1 cellular context compared by ENCODE assay signal in the genomic region with DNA sequence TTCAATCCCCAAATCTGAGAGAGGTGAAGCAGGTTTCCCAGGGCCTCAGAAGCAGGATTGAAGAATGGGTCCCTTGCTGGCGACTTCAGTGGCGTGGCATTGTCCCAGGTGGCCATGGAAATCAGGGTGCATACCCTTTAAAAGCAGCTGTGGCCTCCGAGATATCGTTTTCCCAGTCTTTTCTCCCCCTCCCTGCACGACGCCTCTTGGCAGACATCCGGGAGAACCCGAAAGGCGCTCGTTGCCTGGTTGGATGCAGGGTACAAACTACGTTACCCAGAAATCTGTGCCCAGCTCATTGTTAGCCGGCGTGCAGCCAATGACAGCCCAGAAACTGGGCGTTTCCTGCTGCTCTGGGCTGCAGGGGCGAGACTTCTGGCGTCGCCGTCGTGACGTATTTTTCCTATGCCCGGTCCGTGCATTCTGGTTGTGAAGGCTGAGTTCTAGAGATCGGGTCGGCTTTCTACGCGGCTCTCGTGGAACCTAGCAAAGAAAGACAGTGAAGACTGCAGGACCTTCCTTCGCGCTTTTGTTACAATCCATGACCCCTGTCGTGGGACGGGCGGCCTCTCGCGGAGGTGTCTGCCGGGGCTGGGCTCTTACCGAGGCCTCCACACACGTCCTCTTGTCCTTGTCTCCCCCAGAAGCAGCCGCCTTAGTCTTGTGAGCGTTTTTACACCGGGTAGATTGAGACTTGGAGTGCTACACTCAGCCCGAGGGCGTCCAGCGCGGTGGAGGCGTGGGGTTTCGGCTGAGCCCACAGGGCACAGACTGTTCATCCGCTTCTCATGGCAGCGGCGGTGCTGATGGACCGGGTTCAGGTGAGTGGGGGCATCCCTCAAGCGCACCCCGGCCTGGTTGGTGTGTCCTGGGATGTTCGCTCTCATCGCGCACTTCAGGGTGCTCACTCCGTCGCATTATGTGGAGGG.
TF ChIP-seq lines count a peak whose summit lies in the region.

A gene (plus strand): TSS at position 395 of the 929 bp plus-strand sequence. CDS start 394 bp downstream, at position 789.

TF ChIP-seq in HepG2, 621 proteins besides CTCF, POLR2A, EP300 and RAD21 (continued from another document and continues in another):
- TF ChIP-seq, protein P1, sequence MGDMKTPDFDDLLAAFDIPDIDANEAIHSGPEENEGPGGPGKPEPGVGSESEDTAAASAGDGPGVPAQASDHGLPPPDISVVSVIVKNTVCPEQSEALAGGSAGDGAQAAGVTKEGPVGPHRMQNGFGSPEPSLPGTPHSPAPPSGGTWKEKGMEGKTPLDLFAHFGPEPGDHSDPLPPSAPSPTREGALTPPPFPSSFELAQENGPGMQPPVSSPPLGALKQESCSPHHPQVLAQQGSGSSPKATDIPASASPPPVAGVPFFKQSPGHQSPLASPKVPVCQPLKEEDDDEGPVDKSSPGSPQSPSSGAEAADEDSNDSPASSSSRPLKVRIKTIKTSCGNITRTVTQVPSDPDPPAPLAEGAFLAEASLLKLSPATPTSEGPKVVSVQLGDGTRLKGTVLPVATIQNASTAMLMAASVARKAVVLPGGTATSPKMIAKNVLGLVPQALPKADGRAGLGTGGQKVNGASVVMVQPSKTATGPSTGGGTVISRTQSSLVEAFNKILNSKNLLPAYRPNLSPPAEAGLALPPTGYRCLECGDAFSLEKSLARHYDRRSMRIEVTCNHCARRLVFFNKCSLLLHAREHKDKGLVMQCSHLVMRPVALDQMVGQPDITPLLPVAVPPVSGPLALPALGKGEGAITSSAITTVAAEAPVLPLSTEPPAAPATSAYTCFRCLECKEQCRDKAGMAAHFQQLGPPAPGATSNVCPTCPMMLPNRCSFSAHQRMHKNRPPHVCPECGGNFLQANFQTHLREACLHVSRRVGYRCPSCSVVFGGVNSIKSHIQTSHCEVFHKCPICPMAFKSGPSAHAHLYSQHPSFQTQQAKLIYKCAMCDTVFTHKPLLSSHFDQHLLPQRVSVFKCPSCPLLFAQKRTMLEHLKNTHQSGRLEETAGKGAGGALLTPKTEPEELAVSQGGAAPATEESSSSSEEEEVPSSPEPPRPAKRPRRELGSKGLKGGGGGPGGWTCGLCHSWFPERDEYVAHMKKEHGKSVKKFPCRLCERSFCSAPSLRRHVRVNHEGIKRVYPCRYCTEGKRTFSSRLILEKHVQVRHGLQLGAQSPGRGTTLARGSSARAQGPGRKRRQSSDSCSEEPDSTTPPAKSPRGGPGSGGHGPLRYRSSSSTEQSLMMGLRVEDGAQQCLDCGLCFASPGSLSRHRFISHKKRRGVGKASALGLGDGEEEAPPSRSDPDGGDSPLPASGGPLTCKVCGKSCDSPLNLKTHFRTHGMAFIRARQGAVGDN (CRISPR knock-in tag; IDR thresholded peaks at IDR 0.05) = peak; percentile 74
- TF ChIP-seq, protein P2, sequence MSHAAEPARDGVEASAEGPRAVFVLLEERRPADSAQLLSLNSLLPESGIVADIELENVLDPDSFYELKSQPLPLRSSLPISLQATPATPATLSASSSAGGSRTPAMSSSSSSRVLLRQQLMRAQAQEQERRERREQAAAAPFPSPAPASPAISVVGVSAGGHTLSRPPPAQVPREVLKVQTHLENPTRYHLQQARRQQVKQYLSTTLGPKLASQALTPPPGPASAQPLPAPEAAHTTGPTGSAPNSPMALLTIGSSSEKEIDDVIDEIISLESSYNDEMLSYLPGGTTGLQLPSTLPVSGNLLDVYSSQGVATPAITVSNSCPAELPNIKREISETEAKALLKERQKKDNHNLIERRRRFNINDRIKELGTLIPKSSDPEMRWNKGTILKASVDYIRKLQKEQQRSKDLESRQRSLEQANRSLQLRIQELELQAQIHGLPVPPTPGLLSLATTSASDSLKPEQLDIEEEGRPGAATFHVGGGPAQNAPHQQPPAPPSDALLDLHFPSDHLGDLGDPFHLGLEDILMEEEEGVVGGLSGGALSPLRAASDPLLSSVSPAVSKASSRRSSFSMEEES (CRISPR knock-in tag; IDR thresholded peaks at IDR 0.05) = no peak; the same call in 1 of the 2 replicates
- TF ChIP-seq, protein P3, sequence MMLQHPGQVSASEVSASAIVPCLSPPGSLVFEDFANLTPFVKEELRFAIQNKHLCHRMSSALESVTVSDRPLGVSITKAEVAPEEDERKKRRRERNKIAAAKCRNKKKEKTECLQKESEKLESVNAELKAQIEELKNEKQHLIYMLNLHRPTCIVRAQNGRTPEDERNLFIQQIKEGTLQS (CRISPR knock-in tag; IDR thresholded peaks at IDR 0.05) = no peak
- no peak for TF ChIP-seq GZF1 (CRISPR knock-in tag; IDR thresholded peaks at IDR 0.05)
- no peak for TF ChIP-seq SP5 (CRISPR knock-in tag; IDR thresholded peaks at IDR 0.05; ENCODE audit: borderline replicate concordance, low read depth)
- no peak for TF ChIP-seq NFE2L2 (IDR thresholded peaks at IDR 0.05; ENCODE audit: low read length)
- TF ChIP-seq TBL1XR1 (IDR thresholded peaks at IDR 0.05; ENCODE audit: borderline replicate concordance, low read length, partially characterized antibody) = no peak
- TF ChIP-seq, protein P4, sequence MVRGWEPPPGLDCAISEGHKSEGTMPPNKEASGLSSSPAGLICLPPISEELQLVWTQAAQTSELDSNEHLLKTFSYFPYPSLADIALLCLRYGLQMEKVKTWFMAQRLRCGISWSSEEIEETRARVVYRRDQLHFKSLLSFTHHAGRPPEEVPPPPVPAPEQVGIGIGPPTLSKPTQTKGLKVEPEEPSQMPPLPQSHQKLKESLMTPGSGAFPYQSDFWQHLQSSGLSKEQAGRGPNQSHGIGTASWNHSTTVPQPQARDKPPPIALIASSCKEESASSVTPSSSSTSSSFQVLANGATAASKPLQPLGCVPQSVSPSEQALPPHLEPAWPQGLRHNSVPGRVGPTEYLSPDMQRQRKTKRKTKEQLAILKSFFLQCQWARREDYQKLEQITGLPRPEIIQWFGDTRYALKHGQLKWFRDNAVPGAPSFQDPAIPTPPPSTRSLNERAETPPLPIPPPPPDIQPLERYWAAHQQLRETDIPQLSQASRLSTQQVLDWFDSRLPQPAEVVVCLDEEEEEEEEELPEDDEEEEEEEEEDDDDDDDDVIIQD (CRISPR knock-in tag; IDR thresholded peaks at IDR 0.05; ENCODE audit: low read depth) = no peak
- no peak for TF ChIP-seq MED13 (CRISPR knock-in tag; IDR thresholded peaks at IDR 0.05)
- TF ChIP-seq TGIF2 (CRISPR knock-in tag; IDR thresholded peaks at IDR 0.05) = peak; percentile 49; the same call in 1 of the 2 replicates
- TF ChIP-seq ISL2 (CRISPR knock-in tag; IDR thresholded peaks at IDR 0.05) = no peak
- TF ChIP-seq, protein P5, sequence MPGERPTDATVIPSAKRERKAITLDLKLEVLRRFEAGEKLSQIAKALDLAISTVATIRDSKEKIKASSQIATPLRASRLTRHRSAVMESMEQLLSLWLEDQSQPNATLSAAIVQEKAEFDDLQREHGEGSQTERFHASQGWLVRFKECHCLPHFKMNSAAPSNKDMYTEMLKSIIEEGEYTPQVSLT (CRISPR knock-in tag; IDR thresholded peaks at IDR 0.05; ENCODE audit: borderline replicate concordance, low read depth) = no peak
- TF ChIP-seq MIER3 (CRISPR knock-in tag; IDR thresholded peaks at IDR 0.05; ENCODE audit: borderline replicate concordance) = peak; percentile 72
- TF ChIP-seq, protein P6, sequence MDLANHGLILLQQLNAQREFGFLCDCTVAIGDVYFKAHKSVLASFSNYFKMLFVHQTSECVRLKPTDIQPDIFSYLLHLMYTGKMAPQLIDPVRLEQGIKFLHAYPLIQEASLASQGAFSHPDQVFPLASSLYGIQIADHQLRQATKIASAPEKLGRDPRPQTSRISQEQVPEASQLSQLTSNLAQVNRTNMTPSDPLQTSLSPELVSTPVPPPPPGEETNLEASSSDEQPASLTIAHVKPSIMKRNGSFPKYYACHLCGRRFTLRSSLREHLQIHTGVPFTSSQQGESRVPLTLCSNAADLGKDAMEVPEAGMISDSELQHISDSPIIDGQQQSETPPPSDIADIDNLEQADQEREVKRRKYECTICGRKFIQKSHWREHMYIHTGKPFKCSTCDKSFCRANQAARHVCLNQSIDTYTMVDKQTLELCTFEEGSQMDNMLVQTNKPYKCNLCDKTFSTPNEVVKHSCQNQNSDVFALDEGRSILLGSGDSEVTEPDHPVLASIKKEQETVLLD (CRISPR knock-in tag; IDR thresholded peaks at IDR 0.05; ENCODE audit: low read depth) = no peak
- TF ChIP-seq NONO (IDR thresholded peaks at IDR 0.05) = no peak
- peak; percentile 61; the same call in 1 of the 2 replicates for TF ChIP-seq NONO (CRISPR knock-in tag; conservative IDR thresholded peaks at IDR 0.05)
- no peak for TF ChIP-seq ZNF207 (IDR thresholded peaks at IDR 0.05; ENCODE audit: borderline replicate concordance)
- TF ChIP-seq MYC (CRISPR knock-in tag; IDR thresholded peaks at IDR 0.05; ENCODE audit: borderline replicate concordance) = no peak
- TF ChIP-seq AKAP8 (CRISPR knock-in tag; IDR thresholded peaks at IDR 0.05) = no peak
- TF ChIP-seq, protein P7, sequence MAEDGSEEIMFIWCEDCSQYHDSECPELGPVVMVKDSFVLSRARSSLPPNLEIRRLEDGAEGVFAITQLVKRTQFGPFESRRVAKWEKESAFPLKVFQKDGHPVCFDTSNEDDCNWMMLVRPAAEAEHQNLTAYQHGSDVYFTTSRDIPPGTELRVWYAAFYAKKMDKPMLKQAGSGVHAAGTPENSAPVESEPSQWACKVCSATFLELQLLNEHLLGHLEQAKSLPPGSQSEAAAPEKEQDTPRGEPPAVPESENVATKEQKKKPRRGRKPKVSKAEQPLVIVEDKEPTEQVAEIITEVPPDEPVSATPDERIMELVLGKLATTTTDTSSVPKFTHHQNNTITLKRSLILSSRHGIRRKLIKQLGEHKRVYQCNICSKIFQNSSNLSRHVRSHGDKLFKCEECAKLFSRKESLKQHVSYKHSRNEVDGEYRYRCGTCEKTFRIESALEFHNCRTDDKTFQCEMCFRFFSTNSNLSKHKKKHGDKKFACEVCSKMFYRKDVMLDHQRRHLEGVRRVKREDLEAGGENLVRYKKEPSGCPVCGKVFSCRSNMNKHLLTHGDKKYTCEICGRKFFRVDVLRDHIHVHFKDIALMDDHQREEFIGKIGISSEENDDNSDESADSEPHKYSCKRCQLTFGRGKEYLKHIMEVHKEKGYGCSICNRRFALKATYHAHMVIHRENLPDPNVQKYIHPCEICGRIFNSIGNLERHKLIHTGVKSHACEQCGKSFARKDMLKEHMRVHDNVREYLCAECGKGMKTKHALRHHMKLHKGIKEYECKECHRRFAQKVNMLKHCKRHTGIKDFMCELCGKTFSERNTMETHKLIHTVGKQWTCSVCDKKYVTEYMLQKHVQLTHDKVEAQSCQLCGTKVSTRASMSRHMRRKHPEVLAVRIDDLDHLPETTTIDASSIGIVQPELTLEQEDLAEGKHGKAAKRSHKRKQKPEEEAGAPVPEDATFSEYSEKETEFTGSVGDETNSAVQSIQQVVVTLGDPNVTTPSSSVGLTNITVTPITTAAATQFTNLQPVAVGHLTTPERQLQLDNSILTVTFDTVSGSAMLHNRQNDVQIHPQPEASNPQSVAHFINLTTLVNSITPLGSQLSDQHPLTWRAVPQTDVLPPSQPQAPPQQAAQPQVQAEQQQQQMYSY (CRISPR knock-in tag; IDR thresholded peaks at IDR 0.05) = no peak
- TF ChIP-seq ZNF598 (CRISPR knock-in tag; IDR thresholded peaks at IDR 0.05; ENCODE audit: borderline replicate concordance) = no peak
- no peak for TF ChIP-seq FOXC1 (CRISPR knock-in tag; IDR thresholded peaks at IDR 0.05; ENCODE audit: borderline replicate concordance)
- TF ChIP-seq ZNF569 (CRISPR knock-in tag; IDR thresholded peaks at IDR 0.05; ENCODE audit: borderline replicate concordance) = no peak
- TF ChIP-seq HDAC6 (IDR thresholded peaks at IDR 0.05; ENCODE audit: low read depth, low read length) = no peak
- TF ChIP-seq ZNF33B (CRISPR knock-in tag; IDR thresholded peaks at IDR 0.05) = no peak
- TF ChIP-seq, protein P8, sequence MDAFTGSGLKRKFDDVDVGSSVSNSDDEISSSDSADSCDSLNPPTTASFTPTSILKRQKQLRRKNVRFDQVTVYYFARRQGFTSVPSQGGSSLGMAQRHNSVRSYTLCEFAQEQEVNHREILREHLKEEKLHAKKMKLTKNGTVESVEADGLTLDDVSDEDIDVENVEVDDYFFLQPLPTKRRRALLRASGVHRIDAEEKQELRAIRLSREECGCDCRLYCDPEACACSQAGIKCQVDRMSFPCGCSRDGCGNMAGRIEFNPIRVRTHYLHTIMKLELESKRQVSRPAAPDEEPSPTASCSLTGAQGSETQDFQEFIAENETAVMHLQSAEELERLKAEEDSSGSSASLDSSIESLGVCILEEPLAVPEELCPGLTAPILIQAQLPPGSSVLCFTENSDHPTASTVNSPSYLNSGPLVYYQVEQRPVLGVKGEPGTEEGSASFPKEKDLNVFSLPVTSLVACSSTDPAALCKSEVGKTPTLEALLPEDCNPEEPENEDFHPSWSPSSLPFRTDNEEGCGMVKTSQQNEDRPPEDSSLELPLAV (CRISPR knock-in tag; conservative IDR thresholded peaks at IDR 0.05; ENCODE audit: low read depth) = no peak
- TF ChIP-seq, protein P9, sequence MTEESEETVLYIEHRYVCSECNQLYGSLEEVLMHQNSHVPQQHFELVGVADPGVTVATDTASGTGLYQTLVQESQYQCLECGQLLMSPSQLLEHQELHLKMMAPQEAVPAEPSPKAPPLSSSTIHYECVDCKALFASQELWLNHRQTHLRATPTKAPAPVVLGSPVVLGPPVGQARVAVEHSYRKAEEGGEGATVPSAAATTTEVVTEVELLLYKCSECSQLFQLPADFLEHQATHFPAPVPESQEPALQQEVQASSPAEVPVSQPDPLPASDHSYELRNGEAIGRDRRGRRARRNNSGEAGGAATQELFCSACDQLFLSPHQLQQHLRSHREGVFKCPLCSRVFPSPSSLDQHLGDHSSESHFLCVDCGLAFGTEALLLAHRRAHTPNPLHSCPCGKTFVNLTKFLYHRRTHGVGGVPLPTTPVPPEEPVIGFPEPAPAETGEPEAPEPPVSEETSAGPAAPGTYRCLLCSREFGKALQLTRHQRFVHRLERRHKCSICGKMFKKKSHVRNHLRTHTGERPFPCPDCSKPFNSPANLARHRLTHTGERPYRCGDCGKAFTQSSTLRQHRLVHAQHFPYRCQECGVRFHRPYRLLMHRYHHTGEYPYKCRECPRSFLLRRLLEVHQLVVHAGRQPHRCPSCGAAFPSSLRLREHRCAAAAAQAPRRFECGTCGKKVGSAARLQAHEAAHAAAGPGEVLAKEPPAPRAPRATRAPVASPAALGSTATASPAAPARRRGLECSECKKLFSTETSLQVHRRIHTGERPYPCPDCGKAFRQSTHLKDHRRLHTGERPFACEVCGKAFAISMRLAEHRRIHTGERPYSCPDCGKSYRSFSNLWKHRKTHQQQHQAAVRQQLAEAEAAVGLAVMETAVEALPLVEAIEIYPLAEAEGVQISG (CRISPR knock-in tag; IDR thresholded peaks at IDR 0.05) = peak; percentile 91
- TF ChIP-seq RORA (CRISPR knock-in tag; IDR thresholded peaks at IDR 0.05) = no peak
- no peak for TF ChIP-seq PCBP1 (IDR thresholded peaks at IDR 0.05; ENCODE audit: borderline replicate concordance, low read depth, low read length)
- TF ChIP-seq MEIS1 (CRISPR knock-in tag; IDR thresholded peaks at IDR 0.05; ENCODE audit: borderline replicate concordance) = peak; percentile 80; the same call in 1 of the 2 replicates
- TF ChIP-seq ZSCAN21 (CRISPR knock-in tag; IDR thresholded peaks at IDR 0.05; ENCODE audit: borderline replicate concordance) = no peak
- no peak for TF ChIP-seq WIZ (CRISPR knock-in tag; IDR thresholded peaks at IDR 0.05)
- TF ChIP-seq MAZ (IDR thresholded peaks at IDR 0.05; ENCODE audit: borderline replicate concordance, low read depth, low read length) = no peak
- TF ChIP-seq MAZ (CRISPR knock-in tag; IDR thresholded peaks at IDR 0.05; ENCODE audit: low read depth) = peak; percentile 52
- no peak for TF ChIP-seq TRIM24 (CRISPR knock-in tag; IDR thresholded peaks at IDR 0.05)
- TF ChIP-seq ZNF501 (CRISPR knock-in tag; IDR thresholded peaks at IDR 0.05) = peak; percentile 65; the same call in 1 of the 2 replicates
- peak; percentile 43 for TF ChIP-seq AGO2 (optimal IDR thresholded peaks at IDR 0.05; ENCODE audit: low read depth, low read length)
- TF ChIP-seq ZNF430 (CRISPR knock-in tag; IDR thresholded peaks at IDR 0.05) = no peak
